8 cellular contexts compared by ENCODE assay signal in the genomic region with DNA sequence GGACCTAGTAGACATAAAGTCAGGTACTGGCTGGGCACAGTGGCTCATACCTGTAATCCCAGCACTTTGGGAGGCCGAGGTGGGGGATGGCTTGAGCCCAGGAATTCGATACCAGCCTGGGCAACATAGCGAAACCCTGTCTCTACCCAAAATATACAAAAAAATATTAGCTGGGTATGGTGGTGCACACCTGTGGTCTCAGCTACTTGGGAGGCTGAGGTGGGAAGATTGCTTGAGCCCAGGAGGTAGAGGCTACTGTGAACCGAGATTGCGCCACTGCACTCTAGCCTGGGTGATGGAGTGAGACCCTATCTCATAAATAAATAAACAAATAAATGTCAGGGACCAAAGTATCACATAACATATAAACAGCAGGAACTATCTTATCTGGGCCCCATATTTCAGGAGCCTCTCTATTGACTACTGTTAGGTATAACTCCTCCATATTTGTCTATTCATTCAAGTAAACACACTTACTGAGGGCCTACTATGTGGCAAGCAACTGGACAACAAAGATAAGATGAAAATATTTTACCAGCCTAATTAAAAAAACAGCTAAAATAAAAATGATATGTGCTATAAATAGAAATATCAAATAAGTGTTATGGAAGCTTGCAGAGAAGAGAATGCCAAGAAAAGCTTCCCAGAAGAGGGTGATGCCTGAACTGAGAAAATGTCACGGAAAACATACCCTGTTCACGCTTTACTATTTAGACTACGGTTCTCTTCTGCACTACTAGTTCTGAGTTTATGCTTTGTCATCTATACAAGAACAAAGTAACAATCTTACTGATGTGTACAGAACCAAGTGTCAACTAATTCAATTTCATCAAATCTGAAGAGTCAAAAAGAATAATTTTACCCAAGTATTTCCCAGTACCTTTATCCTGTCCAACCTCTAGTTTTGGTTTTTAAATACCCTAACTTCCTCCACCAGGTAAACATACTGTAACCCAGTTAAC. TPM values are rescaled to one million over a fixed set of nuclear protein-coding genes. Genes with fewer than 3 reads are reported as not detected.
DNase-seq lines count a peak whose midpoint lies in the region; ATAC-seq, FAIRE-seq and TF ChIP-seq lines count a peak whose summit lies in the region.

No MANE protein-coding gene starts in this region.

- H3K9ac ChIP-seq in GM12878 (ENCODE audit: control insufficient read depth, insufficient read depth, low read length), result peak overlapping the region; percentile 94; the same call in 1 of the 2 replicates

- H3K27ac ChIP-seq in cardiac muscle cell (no peak overlapping the region), GM12878 (ENCODE audit: control insufficient read depth, insufficient read depth) (no peak overlapping the region; the same call in 1 of the 2 replicates), upper lobe of left lung (peak overlapping the region in 3 of 4 donors; percentile 95 to 100 (median 99))

- SMC1A ChIA-PET in GM12878 (lab: Charles Lee; ENCODE audit: uncharacterized antibody, unreplicated experiment), result interaction anchor here (0.8 to 4.0 kb wide), 9 partner anchors 8 to 278 kb away, joined by 3 to 26 read pairs (median 3); a partner anchor contains a TSS

- peak overlapping the region; percentile 89 for H3K4me2 ChIP-seq in GM12878 (ENCODE audit: control insufficient read depth, insufficient read depth)

- TSS peak; percentile 80 for BruUV-seq in GM12878 (replicated peaks; lab: Mats Ljungman, UMichigan)

- no peaks in the 10 kb centered on the region for H3K9me3 ChIP-seq in cardiac muscle cell (ENCODE audit: low read depth)
- no peaks in the 10 kb centered on the region; the same call in 2 of the 3 replicates for H3K9me3 ChIP-seq in GM12878 (replicated peaks; ENCODE audit: control insufficient read depth, insufficient read depth, low read length)
- no peaks in the 10 kb centered on the region for H3K9me3 ChIP-seq in upper lobe of left lung

- POLR2A ChIA-PET in GM12878 (lab: Charles Lee), result interaction anchor here (3.7 to 4.7 kb wide), 2 partner anchors 11 to 44 kb away, joined by 22 to 27 read pairs; a partner anchor contains a TSS

- TF ChIP-seq EP300 in GM12878 (IDR thresholded peaks at IDR 0.05; ENCODE audit: borderline replicate concordance in 1 of 2, control insufficient read depth in 1 of 2, low read depth in 2 of 2, low read length in 2 of 2) (no peak), upper lobe of left lung (IDR thresholded peaks at IDR 0.05) (no peak)

- H3K4me3 ChIP-seq in cardiac muscle cell (peak overlapping the region; percentile 41), GM12878 (peak overlapping the region; percentile 91), upper lobe of left lung (peak overlapping the region; percentile 70 to 99 (median 86))

- H3K79me2 ChIP-seq in GM12878 (ENCODE audit: control insufficient read depth, insufficient read depth, low read length), result peaks cover 57% of the 10 kb centered on the region

- TF ChIP-seq POLR2A in GM12878 (IDR thresholded peaks at IDR 0.05; ENCODE audit: low read depth, low read length) (no peak), upper lobe of left lung (IDR thresholded peaks at IDR 0.05) (no peak)

- 68% methylated on average over 8 of the region's 8 CpGs for WGBS in GM12878 (ENCODE audit: insufficient coverage, insufficient replicate concordance, low lambda C conversion rate, missing lambda C conversion rate)
- WGBS in upper lobe of left lung, 2 donors, result 84 to 89% methylated on average over 8 of the region's 8 CpGs

- CTCF ChIA-PET in GM12878 (lab: Yijun Ruan, JAX), result interaction anchor here (1.2 to 3.3 kb wide), 4 partner anchors 11 to 46 kb away, joined by 3 to 19 read pairs (median 10); a partner anchor contains a TSS

- H4K20me1 ChIP-seq in GM12878 (ENCODE audit: control insufficient read depth, insufficient read depth), result no peaks in the 10 kb centered on the region; the same call in 1 of the 2 replicates

- H3K27me3 ChIP-seq in cardiac muscle cell (no peaks in the 10 kb centered on the region), GM12878 (replicated peaks in 1 of 2; ENCODE audit: control insufficient read depth in 2 of 2, insufficient read depth in 2 of 2, low read length in 1 of 2) (no peaks in the 10 kb centered on the region), upper lobe of left lung (no peaks in the 10 kb centered on the region)

- peaks cover 15% of the 10 kb centered on the region for H3K4me1 Mint-ChIP-seq in memory B cell

- H3K27ac Mint-ChIP-seq in memory B cell, result peak overlapping the region; percentile 95

- peak overlapping the region; percentile 92 for H3K4me3 Mint-ChIP-seq in memory B cell

- H3K36me3 ChIP-seq in cardiac muscle cell (peaks cover 13% of the 10 kb centered on the region), GM12878 (ENCODE audit: control insufficient read depth in 2 of 2, insufficient read depth in 2 of 2, low read length in 1 of 2) (peaks cover 0 to 8% of the 10 kb centered on the region in 2 experiments; a peak in 3 of 4 replicates), upper lobe of left lung (peaks cover 8 to 36% (median 13%) of the 10 kb centered on the region in 4 donors)

- H3K36me3 Mint-ChIP-seq in memory B cell, result peaks cover 5% of the 10 kb centered on the region

- RAD21 ChIA-PET in GM12878 (lab: Charles Lee; ENCODE audit: unreplicated experiment), result interaction anchor here (0.8 to 3.6 kb wide), 6 partner anchors 10 to 277 kb away, joined by 3 to 22 read pairs (median 4); a partner anchor contains a TSS

- intact Hi-C loops in left ventricle myocardium superior (cut with micrococcal nuclease) (no loop called here), GM12878 (cut with micrococcal nuclease; ENCODE audit: unreplicated experiment) (loop anchor here (2.0 kb wide), 1 partner anchor 45 kb away; a partner anchor contains a TSS)

- peaks cover 6% of the 10 kb centered on the region for H3K4me1 ChIP-seq in cardiac muscle cell (ENCODE audit: low read depth)
- peaks cover 7% of the 10 kb centered on the region; the same call in 1 of the 2 replicates for H3K4me1 ChIP-seq in GM12878 (ENCODE audit: control insufficient read depth, insufficient read depth, low read length)
- H3K4me1 ChIP-seq in upper lobe of left lung, result peaks cover 24 to 43% (median 31%) of the 10 kb centered on the region in 4 donors

- no peak for TF ChIP-seq RAD21 in GM12878 (IDR thresholded peaks at IDR 0.05; ENCODE audit: insufficient read depth, low read depth, low read length)

- H3K27me3 Mint-ChIP-seq in memory B cell, result no peaks in the 10 kb centered on the region

- no peaks in the 10 kb centered on the region for H3K9me3 Mint-ChIP-seq in memory B cell

- H2AFZ ChIP-seq in GM12878 (ENCODE audit: control insufficient read depth, low read depth, low read length), result no peak overlapping the region

- DNase-seq in cardiac muscle cell (ENCODE audit: low read depth in 1 of 2, low spot score in 1 of 2) (no peak), left ventricle myocardium superior (no peak), GM12878 (ENCODE audit: low read depth, low spot score) (no peak), memory B cell (ENCODE audit: low spot score in 2 of 2) (no peak), upper lobe of left lung (no peak)

- in situ Hi-C loops in GM12878 (cut with MboI), result no loop called here

- no peak for ATAC-seq in left ventricle myocardium superior
- ATAC-seq in GM12878, result no peak
- ATAC-seq in memory B cell (ENCODE audit: low read depth), result no peak
- ATAC-seq in upper lobe of left lung (ENCODE audit: low FRiP score in 2 of 2), result no peak
- ATAC-seq in HG02840 (IDR thresholded peaks at IDR 0.05; ENCODE audit: low FRiP score, unreplicated experiment), result no peak
- no peak for ATAC-seq in GM21360 (IDR thresholded peaks at IDR 0.05; ENCODE audit: unreplicated experiment)
- ATAC-seq in GM21381 (IDR thresholded peaks at IDR 0.05; ENCODE audit: unreplicated experiment), result no peak

- TF ChIP-seq CTCF in cardiac muscle cell (IDR thresholded peaks at IDR 0.05; ENCODE audit: low read depth, low read length) (no peak), GM12878 (IDR thresholded peaks at IDR 0.05 in 2 of 3, conservative IDR thresholded peaks at IDR 0.05 in 1 of 3; ENCODE audit: control insufficient read depth in 2 of 3, extremely low read depth in 1 of 3, insufficient read depth in 1 of 3, low read depth in 3 of 3, low read length in 3 of 3) (no peak), upper lobe of left lung (IDR thresholded peaks at IDR 0.05) (no peak)

- no peak for FAIRE-seq in GM12878 (lab: Jason Lieb, UNC)

RNA-seq across cellular contexts. Expression of a gene that starts 1.9 kb away (rescaled TPM):
- total RNA-seq in cardiac muscle cell, result 110 and 142 TPM in 2 replicates
- 20.4 and 27.4 TPM in 2 replicates for polyA plus RNA-seq in cardiac muscle cell
- total RNA-seq in left ventricle myocardium superior, result 40.3 TPM
- 266 and 283 TPM in 2 replicates for total RNA-seq in GM12878 (2013; cell fraction: nucleolus; rRNA removed)
- total RNA-seq in GM12878 (2014; rRNA removed), result 108 and 115 TPM in 2 replicates
- 87.2 and 87.4 TPM in 2 replicates for total RNA-seq in GM12878 (2014; rRNA removed; fragmentation: Illumina TruSeq; extraction: Trizol)
- total RNA-seq in GM12878 (2021), result 69.1 and 74.8 TPM in 2 replicates
- polyA plus RNA-seq in GM12878 (2011; ENCODE audit: low read depth), result 31.5 TPM
- polyA plus RNA-seq in GM12878 (2011; rRNA removed), result 60.6 and 88.1 TPM in 2 replicates
- 134 and 136 TPM in 2 replicates for polyA plus RNA-seq in GM12878 (2011; cell fraction: cytosol; rRNA removed)
- 134 and 159 TPM in 2 replicates for polyA plus RNA-seq in GM12878 (2011; cell fraction: nucleus; rRNA removed)
- 34.0 and 39.3 TPM in 2 replicates for polyA plus RNA-seq in GM12878 (2012)
- polyA plus RNA-seq in GM12878 (2014; fragmentation: Illumina TruSeq; extraction: Trizol), result 72.0 and 96.6 TPM in 2 replicates
- polyA plus RNA-seq in GM12878 (2014; fragmentation: Nextera tagmentation; extraction: Ambion mirVana), result 10 to 100 TPM; 21.7 to 23.7 TPM
- polyA plus RNA-seq in GM12878 (2014; rRNA removed), result 75.7 and 82.9 TPM in 2 replicates
- polyA plus RNA-seq in GM12878 (2016; fragmentation: Nextera tagmentation; extraction: Ambion mirVana), result 10 to 100 TPM; 47.8 to 56.0 TPM
- 237 and 286 TPM in 2 replicates for polyA minus RNA-seq in GM12878 (2011; rRNA and poly(A)+ RNA removed)
- 82.7 and 83.8 TPM in 2 replicates for polyA minus RNA-seq in GM12878 (2011; cell fraction: cytosol; rRNA and poly(A)+ RNA removed)
- 64.2 and 108 TPM in 2 replicates for polyA minus RNA-seq in GM12878 (2011; cell fraction: nucleus; rRNA and poly(A)+ RNA removed)
- 100 to 1,000 TPM in 2 of 6 donors, 10 to 100 TPM in 4; 66.6 to 127 (median 86.1) TPM for total RNA-seq in upper lobe of left lung

RNA-seq across cellular contexts. Expression of a gene that starts 12.9 kb away (rescaled TPM):
- 13.0 and 18.2 TPM in 2 replicates for total RNA-seq in cardiac muscle cell
- 24.9 and 26.7 TPM in 2 replicates for polyA plus RNA-seq in cardiac muscle cell
- total RNA-seq in left ventricle myocardium superior, result 19.6 TPM
- 33.0 and 36.2 TPM in 2 replicates for total RNA-seq in GM12878 (2013; cell fraction: nucleolus; rRNA removed)
- 23.3 and 24.9 TPM in 2 replicates for total RNA-seq in GM12878 (2014; rRNA removed)
- total RNA-seq in GM12878 (2014; rRNA removed; fragmentation: Illumina TruSeq; extraction: Trizol), result 12.3 and 13.1 TPM in 2 replicates
- 26.4 and 27.7 TPM in 2 replicates for total RNA-seq in GM12878 (2021)
- 21.2 TPM for polyA plus RNA-seq in GM12878 (2011; ENCODE audit: low read depth)
- 16.6 and 34.5 TPM in 2 replicates for polyA plus RNA-seq in GM12878 (2011; rRNA removed)
- polyA plus RNA-seq in GM12878 (2011; cell fraction: cytosol; rRNA removed), result 39.5 and 49.8 TPM in 2 replicates
- polyA plus RNA-seq in GM12878 (2011; cell fraction: nucleus; rRNA removed), result 66.3 and 87.2 TPM in 2 replicates
- 32.0 and 34.8 TPM in 2 replicates for polyA plus RNA-seq in GM12878 (2012)
- polyA plus RNA-seq in GM12878 (2014; fragmentation: Illumina TruSeq; extraction: Trizol), result 25.0 and 30.5 TPM in 2 replicates
- 10 to 100 TPM; 25.4 to 37.4 TPM for polyA plus RNA-seq in GM12878 (2014; fragmentation: Nextera tagmentation; extraction: Ambion mirVana)
- polyA plus RNA-seq in GM12878 (2014; rRNA removed), result 35.6 and 36.2 TPM in 2 replicates
- polyA plus RNA-seq in GM12878 (2016; fragmentation: Nextera tagmentation; extraction: Ambion mirVana), result 10 to 100 TPM; 33.4 to 37.2 TPM
- 43.8 and 54.2 TPM in 2 replicates for polyA minus RNA-seq in GM12878 (2011; rRNA and poly(A)+ RNA removed)
- 13.0 and 13.3 TPM in 2 replicates for polyA minus RNA-seq in GM12878 (2011; cell fraction: cytosol; rRNA and poly(A)+ RNA removed)
- 11.4 and 12.9 TPM in 2 replicates for polyA minus RNA-seq in GM12878 (2011; cell fraction: nucleus; rRNA and poly(A)+ RNA removed)
- 100 to 1,000 TPM in 1 of 6 donors, 10 to 100 TPM in 5; 19.5 to 106 (median 25.2) TPM for total RNA-seq in upper lobe of left lung

RNA-seq across cellular contexts. Expression of a gene that starts 45.3 kb away (rescaled TPM):
- total RNA-seq in cardiac muscle cell (31.4 and 39.1 TPM in 2 replicates), left ventricle myocardium superior (18.6 TPM), GM12878 (2014; rRNA removed) (56.2 and 64.7 TPM in 2 replicates), GM12878 (2014; rRNA removed; fragmentation: Illumina TruSeq; extraction: Trizol) (47.7 and 48.8 TPM in 2 replicates), GM12878 (2021) (128 and 137 TPM in 2 replicates), upper lobe of left lung (100 to 1,000 TPM in 2 of 6 donors, 10 to 100 TPM in 4; 67.0 to 137 (median 85.1) TPM)
- polyA plus RNA-seq in cardiac muscle cell (29.2 and 30.1 TPM in 2 replicates), GM12878 (2011; rRNA removed) (45.0 and 121 TPM in 2 replicates), GM12878 (2014; fragmentation: Illumina TruSeq; extraction: Trizol) (51.4 and 98.2 TPM in 2 replicates), GM12878 (2014; fragmentation: Nextera tagmentation; extraction: Ambion mirVana) (10 to 100 TPM; 16.0 to 42.0 TPM), GM12878 (2014; rRNA removed) (172 and 192 TPM in 2 replicates), GM12878 (2016; fragmentation: Nextera tagmentation; extraction: Ambion mirVana) (100 to 1,000 TPM in 1 of 2 experiments, 10 to 100 TPM in 1; 91.4 to 109 TPM)
- total RNA-seq in GM12878 (2013; cell fraction: nucleolus; rRNA removed), result 35.7 and 37.8 TPM in 2 replicates
- polyA plus RNA-seq in GM12878 (2011; ENCODE audit: low read depth), result 51.6 TPM
- 237 and 296 TPM in 2 replicates for polyA plus RNA-seq in GM12878 (2011; cell fraction: cytosol; rRNA removed)
- 108 and 111 TPM in 2 replicates for polyA plus RNA-seq in GM12878 (2011; cell fraction: nucleus; rRNA removed)
- polyA plus RNA-seq in GM12878 (2012), result 103 and 132 TPM in 2 replicates
- polyA minus RNA-seq in GM12878 (2011; rRNA and poly(A)+ RNA removed), result 171 and 213 TPM in 2 replicates
- polyA minus RNA-seq in GM12878 (2011; cell fraction: cytosol; rRNA and poly(A)+ RNA removed), result 95.8 and 106 TPM in 2 replicates
- polyA minus RNA-seq in GM12878 (2011; cell fraction: nucleus; rRNA and poly(A)+ RNA removed), result 45.0 and 71.6 TPM in 2 replicates

Comparison
In these comparisons a context has a peak if more than half of its experiments do, and no peak if none do; other contexts are left out.
1. H3K27ac ChIP-seq: peak in upper lobe of left lung (3 of 4); none in cardiac muscle cell (single experiment) and GM12878 (single experiment).
2. H3K4me3 ChIP-seq: peak in every context shown above with its lines; median percentile 91 in GM12878; 86 in upper lobe of left lung; 41 in cardiac muscle cell.